10 cellular contexts compared by ENCODE assay signal in the genomic region with DNA sequence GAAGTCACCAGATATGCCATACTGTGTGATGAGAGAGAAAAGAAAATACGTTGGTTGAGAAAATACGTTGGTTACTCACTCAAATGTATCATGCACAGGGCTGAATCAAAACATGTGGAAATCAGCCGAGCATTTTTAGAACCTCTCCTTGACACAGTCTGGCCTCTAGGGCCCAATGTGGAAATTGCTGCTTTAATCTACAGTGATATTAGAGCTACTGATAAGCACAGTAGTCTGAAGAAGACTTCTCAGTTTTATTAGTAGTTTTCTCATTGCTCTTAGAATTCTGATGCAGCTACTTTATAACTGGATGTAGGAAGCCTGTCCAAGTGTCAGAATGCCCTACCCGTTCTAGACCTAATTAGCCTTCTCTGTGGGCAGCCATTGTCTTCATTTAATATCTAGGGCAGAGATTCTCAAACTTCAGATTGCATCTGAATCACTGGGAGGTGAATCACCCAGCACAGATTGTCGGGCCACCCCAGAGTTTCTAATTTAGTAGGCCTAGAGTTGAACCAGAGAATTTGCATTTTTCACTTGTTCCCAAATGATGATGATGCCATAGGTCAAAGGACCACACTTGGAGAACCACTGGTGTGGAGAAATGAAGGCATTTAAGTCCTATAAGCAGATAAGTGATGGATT.
DNase-seq lines count a peak whose midpoint lies in the region; ATAC-seq, FAIRE-seq and TF ChIP-seq lines count a peak whose summit lies in the region.
"Had no signal": no experiment of that assay in that cellular context is flagged by ENCODE, and none has a peak within 500 bp of the region (broad histone marks: within the 10 kb centered on the region; RNA-seq: fewer than 3 reads in every experiment).

No MANE protein-coding gene starts in this region.

- H3K4me2 ChIP-seq in A549 (no peak overlapping the region), MM.1S (ENCODE audit: low read depth, low read length) (no peak overlapping the region)

- H3K27me3 Mint-ChIP-seq in immature natural killer cell (ENCODE audit: low read depth in 3 of 3): no peaks in the 10 kb centered on the region

- TF ChIP-seq CTCF in A549 (IDR thresholded peaks at IDR 0.05) (no peak), MM.1S (IDR thresholded peaks at IDR 0.05; ENCODE audit: low read length) (peak; percentile 3; the same call in 1 of the 2 replicates), gastroesophageal sphincter (IDR thresholded peaks at IDR 0.05) (peak in 3 of 4 experiments; percentile 21 to 28 (median 26))

- no peak overlapping the region for H3K27ac ChIP-seq in A549
- H3K27ac ChIP-seq in MM.1S (ENCODE audit: low read length): no peak overlapping the region
- no peak overlapping the region for H3K27ac ChIP-seq in gastroesophageal sphincter

- in situ Hi-C loops in KBM-7 (cut with MboI; ENCODE audit: low pct_unique_long_range_greater_than_20kb, low sequenced_read_pairs): no loop called here

- H3K79me2 ChIP-seq in MM.1S (ENCODE audit: low read length): no peaks in the 10 kb centered on the region

- ATAC-seq in A549: peak; percentile 45 to 50; a peak in 3 of 6 replicates
- peak; percentile 57 for ATAC-seq in gastroesophageal sphincter

- peaks cover 0 to 4% (median 0%) of the 10 kb centered on the region in 3 donors for H3K36me3 Mint-ChIP-seq in immature natural killer cell
- H3K36me3 Mint-ChIP-seq: activated naive CD8-positive, alpha-beta T cell treated with anti-CD3 and anti-CD28 coated beads, Interleukin-2, amount 10 ng/mL, durations not matched to agents 7 days and 5 days had no signal

- peaks cover 24 to 38% of the 10 kb centered on the region in 2 donors for H3K4me1 Mint-ChIP-seq in immature natural killer cell
- H3K4me1 Mint-ChIP-seq: activated naive CD8-positive, alpha-beta T cell treated with anti-CD3 and anti-CD28 coated beads, Interleukin-2, amount 10 ng/mL, durations not matched to agents 7 days and 5 days had no signal

- DNase-seq in A549 (ENCODE audit: low read depth in 1 of 2, low spot score in 1 of 2) (peak in 1 of 2 experiments; percentile 7), GF-D8 (lab: John Stamatoyannopoulos, UW) (peak; percentile 5), MM.1S (no peak), KBM-7 (no peak), immature natural killer cell (no peak), NCI-H2196 (lab: John Stamatoyannopoulos, UW; ENCODE audit: unreplicated experiment) (no peak)
- no peak for DNase-seq in activated CD8-positive, alpha-beta memory T cell treated with anti-CD3 and anti-CD28 coated beads for 24 hours
- DNase-seq: activated naive CD8-positive, alpha-beta T cell treated with anti-CD3 and anti-CD28 coated beads, Interleukin-2, amount 10 ng/mL, durations not matched to agents 7 days and 5 days had no signal

- no peaks in the 10 kb centered on the region for H4K20me1 ChIP-seq in MM.1S (ENCODE audit: insufficient read depth, low read length)

- TF ChIP-seq EP300 in A549 (IDR thresholded peaks at IDR 0.05) (no peak), gastroesophageal sphincter (IDR thresholded peaks at IDR 0.05) (no peak)

- no peak for FAIRE-seq in A549 (lab: Jason Lieb, UNC)
- FAIRE-seq: islet of Langerhans had no signal

- H3K36me3 ChIP-seq in MM.1S (replicated peaks; ENCODE audit: insufficient read depth, low read length): no peaks in the 10 kb centered on the region
- H3K36me3 ChIP-seq in gastroesophageal sphincter: no peaks in the 10 kb centered on the region

- H3K27me3 ChIP-seq in MM.1S (replicated peaks; ENCODE audit: insufficient read depth, low read length): no peaks in the 10 kb centered on the region
- no peaks in the 10 kb centered on the region for H3K27me3 ChIP-seq in gastroesophageal sphincter

- H3K9me3 Mint-ChIP-seq in immature natural killer cell: no peaks in the 10 kb centered on the region
- H3K9me3 Mint-ChIP-seq: activated naive CD8-positive, alpha-beta T cell treated with anti-CD3 and anti-CD28 coated beads, Interleukin-2, amount 10 ng/mL, durations not matched to agents 7 days and 5 days had no signal

- CTCF ChIA-PET in A549 (lab: Yijun Ruan, JAX): interaction anchor here (1.7 to 2.1 kb wide), 2 partner anchors 14 to 361 kb away, joined by 4 to 7 read pairs; no protein-coding TSS in a partner anchor

- WGBS in A549 (ENCODE audit: missing lambda C conversion rate): 11% methylated on average over 5 of the region's 5 CpGs
- 38 to 72% methylated on average over 4 to 5 of the region's 5 CpGs for WGBS in gastroesophageal sphincter (ENCODE audit: low coverage in 1 of 2), 2 donors

- no peaks in the 10 kb centered on the region for H3K9me2 ChIP-seq in MM.1S (replicated peaks; ENCODE audit: insufficient read depth, low read length)

- H3K4me3 ChIP-seq in A549: no peak overlapping the region
- no peak overlapping the region for H3K4me3 ChIP-seq in MM.1S (ENCODE audit: low read length)
- no peak overlapping the region for H3K4me3 ChIP-seq in gastroesophageal sphincter

- no peak overlapping the region for H2AFZ ChIP-seq in MM.1S (ENCODE audit: low read length)

- POLR2A ChIA-PET in A549 (lab: Yijun Ruan, JAX): no interaction called here

- H3F3A ChIP-seq in MM.1S (ENCODE audit: insufficient read depth, low read length): no peaks in the 10 kb centered on the region

- 0 out of 5 replicates have a peak, but pooled peaks of 1 of the 2 experiments have one; percentile 7 for TF ChIP-seq RAD21 in A549 (conservative IDR thresholded peaks at IDR 0.05 in 1 of 2, IDR thresholded peaks at IDR 0.05 in 1 of 2)

- H3K4me1 ChIP-seq in A549 (no peaks in the 10 kb centered on the region), MM.1S (ENCODE audit: low read length) (no peaks in the 10 kb centered on the region; the same call in 1 of the 2 replicates), gastroesophageal sphincter (peaks cover 0 to 40% (median 5%) of the 10 kb centered on the region in 3 donors)

- H3K27ac Mint-ChIP-seq in immature natural killer cell: no peak overlapping the region
- H3K27ac Mint-ChIP-seq: activated naive CD8-positive, alpha-beta T cell treated with anti-CD3 and anti-CD28 coated beads, Interleukin-2, amount 10 ng/mL, durations not matched to agents 7 days and 5 days had no signal

- no peak overlapping the region for H3K4me3 Mint-ChIP-seq in immature natural killer cell
- H3K4me3 Mint-ChIP-seq: activated naive CD8-positive, alpha-beta T cell treated with anti-CD3 and anti-CD28 coated beads, Interleukin-2, amount 10 ng/mL, durations not matched to agents 7 days and 5 days had no signal

- no peak overlapping the region for H3K9ac ChIP-seq in MM.1S (ENCODE audit: low read length)

- H3K9me3 ChIP-seq in A549 (no peaks in the 10 kb centered on the region), MM.1S (replicated peaks; ENCODE audit: insufficient read depth, low read length) (no peaks in the 10 kb centered on the region), gastroesophageal sphincter (no peaks in the 10 kb centered on the region)

- TF ChIP-seq POLR2A in A549 (IDR thresholded peaks at IDR 0.05; ENCODE audit: low read length) (no peak), gastroesophageal sphincter (IDR thresholded peaks at IDR 0.05) (no peak)

TF ChIP-seq in A549, 52 proteins besides CTCF, POLR2A, EP300 and RAD21:
- TF ChIP-seq, protein P1, sequence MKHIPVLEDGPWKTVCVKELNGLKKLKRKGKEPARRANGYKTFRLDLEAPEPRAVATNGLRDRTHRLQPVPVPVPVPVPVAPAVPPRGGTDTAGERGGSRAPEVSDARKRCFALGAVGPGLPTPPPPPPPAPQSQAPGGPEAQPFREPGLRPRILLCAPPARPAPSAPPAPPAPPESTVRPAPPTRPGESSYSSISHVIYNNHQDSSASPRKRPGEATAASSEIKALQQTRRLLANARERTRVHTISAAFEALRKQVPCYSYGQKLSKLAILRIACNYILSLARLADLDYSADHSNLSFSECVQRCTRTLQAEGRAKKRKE (CRISPR knock-in tag; IDR thresholded peaks at IDR 0.05; ENCODE audit: low read depth): no peak
- TF ChIP-seq RNF2 (IDR thresholded peaks at IDR 0.05; ENCODE audit: borderline replicate concordance, low read depth): no peak
- TF ChIP-seq CBX2 (IDR thresholded peaks at IDR 0.05; ENCODE audit: borderline replicate concordance, low read depth): no peak
- TF ChIP-seq GATA3 (IDR thresholded peaks at IDR 0.05; ENCODE audit: borderline replicate concordance): no peak
- TF ChIP-seq, protein P2, sequence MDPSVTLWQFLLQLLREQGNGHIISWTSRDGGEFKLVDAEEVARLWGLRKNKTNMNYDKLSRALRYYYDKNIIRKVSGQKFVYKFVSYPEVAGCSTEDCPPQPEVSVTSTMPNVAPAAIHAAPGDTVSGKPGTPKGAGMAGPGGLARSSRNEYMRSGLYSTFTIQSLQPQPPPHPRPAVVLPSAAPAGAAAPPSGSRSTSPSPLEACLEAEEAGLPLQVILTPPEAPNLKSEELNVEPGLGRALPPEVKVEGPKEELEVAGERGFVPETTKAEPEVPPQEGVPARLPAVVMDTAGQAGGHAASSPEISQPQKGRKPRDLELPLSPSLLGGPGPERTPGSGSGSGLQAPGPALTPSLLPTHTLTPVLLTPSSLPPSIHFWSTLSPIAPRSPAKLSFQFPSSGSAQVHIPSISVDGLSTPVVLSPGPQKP (IDR thresholded peaks at IDR 0.05; ENCODE audit: low read depth, low read length): no peak
- TF ChIP-seq NPAS2 (CRISPR knock-in tag; IDR thresholded peaks at IDR 0.05; ENCODE audit: borderline replicate concordance): no peak
- no peak for TF ChIP-seq KDM5A (IDR thresholded peaks at IDR 0.05)
- TF ChIP-seq ZFP36 (IDR thresholded peaks at IDR 0.05; ENCODE audit: borderline replicate concordance, partially characterized antibody): no peak
- no peak for TF ChIP-seq CEBPB (IDR thresholded peaks at IDR 0.05)
- TF ChIP-seq ESRRA (IDR thresholded peaks at IDR 0.05; ENCODE audit: borderline replicate concordance, low read length): no peak
- no peak for TF ChIP-seq E2F6 (IDR thresholded peaks at IDR 0.05; ENCODE audit: borderline replicate concordance, low read depth)
- no peak for TF ChIP-seq NFE2L2 (conservative IDR thresholded peaks at IDR 0.05; ENCODE audit: low read length)
- TF ChIP-seq SMC3 (IDR thresholded peaks at IDR 0.05): no peak
